In genomic region chr2:53828331-53828730, GRCh38 we compare ENCODE assay signal across 19 cellular contexts. TPM values are rescaled to one million over a fixed set of nuclear protein-coding genes. Genes with fewer than 3 reads are reported as not detected.
DNase-seq lines count a peak whose midpoint lies in the region; ATAC-seq, FAIRE-seq and TF ChIP-seq lines count a peak whose summit lies in the region.
"Had no signal": no experiment of that assay in that cellular context is flagged by ENCODE, and none has a peak within 500 bp of the region (broad histone marks: within the 10 kb centered on the region; RNA-seq: fewer than 3 reads in every experiment).

No MANE protein-coding gene starts in this region.

- no peaks in the 10 kb centered on the region for H3K79me2 ChIP-seq in HepG2 (ENCODE audit: insufficient read depth, low read length)

- H3K9me3 ChIP-seq in breast epithelium = no peaks in the 10 kb centered on the region
- H3K9me3 ChIP-seq in HepG2 (ENCODE audit: low read length) = no peaks in the 10 kb centered on the region
- H3K9me3 ChIP-seq in gastrocnemius medialis = no peaks in the 10 kb centered on the region

- H3K4me1 ChIP-seq in breast epithelium = peaks cover 5% of the 10 kb centered on the region in 2 donors
- H3K4me1 ChIP-seq in HepG2 (ENCODE audit: insufficient read depth, low read length) = peaks cover 53% of the 10 kb centered on the region
- H3K4me1 ChIP-seq in gastrocnemius medialis = peaks cover 16 to 23% of the 10 kb centered on the region in 2 donors

- H3K9me3 Mint-ChIP-seq in MCF 10A (ENCODE audit: unreplicated experiment) = no peaks in the 10 kb centered on the region
- H3K9me3 Mint-ChIP-seq in brain = peaks cover 0 to 2% (median 0%) of the 10 kb centered on the region in 5 experiments
- no peaks in the 10 kb centered on the region for H3K9me3 Mint-ChIP-seq in activated T-helper 2 cell treated with anti-CD3 and anti-CD28 coated beads, Interferon-gamma antibody, Interleukin-2, Interleukin-4, amounts not matched to agents 10 μg/mL and 5 μg/mL and 100 μg/mL, durations not matched to agents 14 hours and 24 hours and 36 hours
- H3K9me3 Mint-ChIP-seq: GM23338 had no signal

- no peak overlapping the region for H3K9ac ChIP-seq in HepG2 (ENCODE audit: insufficient read depth, low read depth, low read length)

- no peak for TF ChIP-seq RAD21 in HepG2 (CRISPR knock-in tag; IDR thresholded peaks at IDR 0.05)

- H3K27ac ChIP-seq in breast epithelium (peak overlapping the region; percentile 85), HepG2 (ENCODE audit: extremely low read length, insufficient read depth, low read length) (peak overlapping the region; percentile 93), gastrocnemius medialis (peak overlapping the region; percentile 45 to 76 (median 68))
- H3K27ac ChIP-seq: 22Rv1 had no signal

- H3K36me3 Mint-ChIP-seq in MCF 10A (ENCODE audit: insufficient read depth, unreplicated experiment) (peaks cover 8% of the 10 kb centered on the region), brain (peaks cover 26% of the 10 kb centered on the region)
- peaks cover 7% of the 10 kb centered on the region for H3K36me3 Mint-ChIP-seq in activated T-helper 2 cell treated with anti-CD3 and anti-CD28 coated beads, Interferon-gamma antibody, Interleukin-2, Interleukin-4, amounts not matched to agents 10 μg/mL and 5 μg/mL and 100 μg/mL, durations not matched to agents 14 hours and 24 hours and 36 hours (ENCODE audit: low read depth)

- no peak overlapping the region for H3K27ac Mint-ChIP-seq in MCF 10A (ENCODE audit: low read depth, unreplicated experiment)
- H3K27ac Mint-ChIP-seq in brain = peak overlapping the region in 3 of 5 experiments; percentile 64 to 94 (median 87)
- H3K27ac Mint-ChIP-seq in activated T-helper 2 cell treated with anti-CD3 and anti-CD28 coated beads, Interferon-gamma antibody, Interleukin-2, Interleukin-4, amounts not matched to agents 10 μg/mL and 5 μg/mL and 100 μg/mL, durations not matched to agents 14 hours and 24 hours and 36 hours = no peak overlapping the region
- H3K27ac Mint-ChIP-seq: CD14-positive monocyte; CD8-positive, alpha-beta T cell had no signal

- no peak for TF ChIP-seq EP300 in HepG2 (IDR thresholded peaks at IDR 0.05; ENCODE audit: low read depth in 2 of 2, low read length in 2 of 2)
- no peak for TF ChIP-seq EP300 in HepG2 (CRISPR knock-in tag; IDR thresholded peaks at IDR 0.05; ENCODE audit: borderline replicate concordance)

- TF ChIP-seq CTCF in breast epithelium (IDR thresholded peaks at IDR 0.05) = no peak
- no peak for TF ChIP-seq CTCF in MCF 10A (IDR thresholded peaks at IDR 0.05; ENCODE audit: unreplicated experiment)
- TF ChIP-seq CTCF in brain (conservative IDR thresholded peaks at IDR 0.05) = no peak
- TF ChIP-seq CTCF in HepG2 (CRISPR knock-in tag; IDR thresholded peaks at IDR 0.05) = no peak
- TF ChIP-seq CTCF in gastrocnemius medialis (IDR thresholded peaks at IDR 0.05 in 4 of 5, conservative IDR thresholded peaks at IDR 0.05 in 1 of 5) = no peak

- BruUV-seq in MCF 10A (replicated peaks; lab: Mats Ljungman, UMichigan) (no TSS peak), HepG2 (replicated peaks; lab: Mats Ljungman, UMichigan) (no TSS peak)

- CTCF ChIA-PET in MCF 10A (lab: Yijun Ruan, JAX) = interaction anchor here (0.5 to 0.7 kb wide), 2 partner anchors 15 to 232 kb away, joined by 3 read pairs; no protein-coding TSS in a partner anchor
- CTCF ChIA-PET in HepG2 (lab: Yijun Ruan, JAX; ENCODE audit: low intra/inter-chr PET ratio, low total read pairs) = no interaction called here

- in situ Hi-C loops in HepG2 (cut with HindIII; ENCODE audit: extremely low pct_ligation_motif_present, low pct_unique_long_range_greater_than_20kb) = no loop called here
- in situ Hi-C loops in gastrocnemius medialis (cut with MboI; ENCODE audit: low sequenced_read_pairs in 4 of 4) = no loop called here

- 94% methylated on average over 4 of the region's 4 CpGs for WGBS in HepG2 (ENCODE audit: low lambda C conversion rate)

- FAIRE-seq in HepG2 (lab: Jason Lieb, UNC) = no peak
- FAIRE-seq: D721Med, G401.6, GM12891 had no signal

- DNase-seq in breast epithelium (ENCODE audit: low spot score in 2 of 2) (no peak), MCF 10A (ENCODE audit: unreplicated experiment) (no peak), HepG2 (ENCODE audit: low spot score) (no peak), gastrocnemius medialis (no peak), NCI-H748 treated with DMSO at 0.1 percent for 48 hours (lab: John Stamatoyannopoulos, UW) (no peak)
- no peak for DNase-seq in activated T-helper 2 cell treated with anti-CD3 and anti-CD28 coated beads, Interferon-gamma antibody, Interleukin-2, Interleukin-4, amounts not matched to agents 10 μg/mL and 5 μg/mL and 100 μg/mL, durations not matched to agents 14 hours and 24 hours and 36 hours (ENCODE audit: low spot score)
- DNase-seq: CD8-positive, alpha-beta T cell; COR-L47; DMS153; DMS79 treated with DMSO at 0.1 percent for 48 hours; EL had no signal

- TF ChIP-seq POLR2A in breast epithelium (IDR thresholded peaks at IDR 0.05) = no peak
- no peak for TF ChIP-seq POLR2A in HepG2 (IDR thresholded peaks at IDR 0.05; ENCODE audit: insufficient read depth in 1 of 2, low read depth in 2 of 2, low read length in 2 of 2)
- TF ChIP-seq POLR2A in gastrocnemius medialis (IDR thresholded peaks at IDR 0.05) = no peak

- no peak for ATAC-seq in HepG2
- ATAC-seq in gastrocnemius medialis = no peak
- ATAC-seq in GM18868 (IDR thresholded peaks at IDR 0.05; ENCODE audit: unreplicated experiment) = no peak
- ATAC-seq: CD8-positive, alpha-beta T cell had no signal

- POLR2A ChIA-PET in MCF 10A (lab: Yijun Ruan, JAX) (interaction anchor here (1.8 kb wide), 1 partner anchor 141 kb away, joined by 3 read pairs; no protein-coding TSS in a partner anchor), HepG2 (lab: Yijun Ruan, JAX) (no interaction called here)

- H3K4me3 ChIP-seq in breast epithelium (no peak overlapping the region), HepG2 (replicated peaks in 1 of 3; ENCODE audit: insufficient read depth in 1 of 3, low read depth in 2 of 3, low read length in 3 of 3) (no peak overlapping the region), gastrocnemius medialis (no peak overlapping the region)
- H3K4me3 ChIP-seq: GM23338 had no signal

- H3K27me3 Mint-ChIP-seq in MCF 10A (ENCODE audit: insufficient read depth, unreplicated experiment) = no peaks in the 10 kb centered on the region
- no peaks in the 10 kb centered on the region for H3K27me3 Mint-ChIP-seq in brain
- no peaks in the 10 kb centered on the region for H3K27me3 Mint-ChIP-seq in activated T-helper 2 cell treated with anti-CD3 and anti-CD28 coated beads, Interferon-gamma antibody, Interleukin-2, Interleukin-4, amounts not matched to agents 10 μg/mL and 5 μg/mL and 100 μg/mL, durations not matched to agents 14 hours and 24 hours and 36 hours (ENCODE audit: low read depth)

- H3K27me3 ChIP-seq in breast epithelium = no peaks in the 10 kb centered on the region
- H3K27me3 ChIP-seq in HepG2 (ENCODE audit: control insufficient read depth in 1 of 2, insufficient read depth in 2 of 2, low read length in 2 of 2) = no peaks in the 10 kb centered on the region
- H3K27me3 ChIP-seq in gastrocnemius medialis = no peaks in the 10 kb centered on the region

- intact Hi-C loops in breast epithelium (cut with DNase I; ENCODE audit: low total_unique reads) = no loop called here
- intact Hi-C loops in MCF 10A (cut with micrococcal nuclease) = no loop called here
- intact Hi-C loops in HepG2 (cut with micrococcal nuclease; ENCODE audit: unreplicated experiment) = no loop called here
- intact Hi-C loops in gastrocnemius medialis (cut with DNase I; ENCODE audit: low total_unique reads) = no loop called here
- intact Hi-C loops in activated T-helper 2 cell treated with anti-CD3 and anti-CD28 coated beads, Interferon-gamma antibody, Interleukin-2, Interleukin-4, amounts not matched to agents 10 μg/mL and 5 μg/mL and 100 μg/mL, durations not matched to agents 14 hours and 24 hours and 36 hours (cut with micrococcal nuclease) = no loop called here

- H3K4me1 Mint-ChIP-seq in MCF 10A (ENCODE audit: insufficient read depth, unreplicated experiment) (peaks cover 11% of the 10 kb centered on the region), brain (peaks cover 42% of the 10 kb centered on the region)
- no peaks in the 10 kb centered on the region for H3K4me1 Mint-ChIP-seq in activated T-helper 2 cell treated with anti-CD3 and anti-CD28 coated beads, Interferon-gamma antibody, Interleukin-2, Interleukin-4, amounts not matched to agents 10 μg/mL and 5 μg/mL and 100 μg/mL, durations not matched to agents 14 hours and 24 hours and 36 hours (ENCODE audit: low read depth)
- H3K4me1 Mint-ChIP-seq: CD14-positive monocyte had no signal

- H3K36me3 ChIP-seq in breast epithelium = no peaks in the 10 kb centered on the region
- no peaks in the 10 kb centered on the region for H3K36me3 ChIP-seq in HepG2 (replicated peaks in 1 of 2; ENCODE audit: control insufficient read depth in 1 of 2, insufficient read depth in 2 of 2, low read length in 2 of 2)
- H3K36me3 ChIP-seq in gastrocnemius medialis = no peaks in the 10 kb centered on the region

- H2AFZ ChIP-seq in HepG2 (ENCODE audit: low read length) = no peak overlapping the region
- H2AFZ ChIP-seq: GM23338 had no signal

- H3K4me3 Mint-ChIP-seq in MCF 10A (ENCODE audit: unreplicated experiment) = no peak overlapping the region
- no peak overlapping the region for H3K4me3 Mint-ChIP-seq in brain
- no peak overlapping the region for H3K4me3 Mint-ChIP-seq in activated T-helper 2 cell treated with anti-CD3 and anti-CD28 coated beads, Interferon-gamma antibody, Interleukin-2, Interleukin-4, amounts not matched to agents 10 μg/mL and 5 μg/mL and 100 μg/mL, durations not matched to agents 14 hours and 24 hours and 36 hours (ENCODE audit: low read depth)
- H3K4me3 Mint-ChIP-seq: CD14-positive monocyte; CD8-positive, alpha-beta T cell had no signal

- no peaks in the 10 kb centered on the region for H4K20me1 ChIP-seq in HepG2 (ENCODE audit: insufficient read depth, low read length)

- H3K4me2 ChIP-seq in HepG2 (ENCODE audit: low read depth, low read length) = no peak overlapping the region

RNA-seq across cellular contexts. Expression of gene GPR75, which starts 31.4 kb away (rescaled TPM):
- total RNA-seq in breast epithelium = 10 to 100 TPM in 1 of 3 donors, 1 to 10 TPM in 2; 3.2 to 11.3 (median 4.9) TPM
- total RNA-seq in MCF 10A (2022) = 4.0 and 5.2 TPM in 2 replicates
- 2.2 TPM for polyA plus RNA-seq in brain (ENCODE audit: insufficient read depth, low read depth, low replicate concordance)
- total RNA-seq in HepG2 (2016; rRNA removed; fragmentation: Illumina TruSeq; extraction: Trizol) = 2.4 and 3.3 TPM in 2 replicates
- 0.26 and 0.30 TPM in 2 replicates for total RNA-seq in HepG2 (2016; cell fraction: cytosol; rRNA removed; fragmentation: Illumina TruSeq; extraction: Trizol; ENCODE audit: low read depth)
- total RNA-seq in HepG2 (2016; cell fraction: insoluble cytoplasmic fraction; rRNA removed; fragmentation: Illumina TruSeq; extraction: Trizol) = 2.3 and 3.9 TPM in 2 replicates
- total RNA-seq in HepG2 (2016; cell fraction: membrane; rRNA removed; fragmentation: Illumina TruSeq; extraction: Trizol) = 0.90 TPM in 2 replicates
- 7.8 and 8.3 TPM in 2 replicates for total RNA-seq in HepG2 (2016; cell fraction: nucleus; rRNA removed; fragmentation: Illumina TruSeq; extraction: Trizol)
- polyA plus RNA-seq in HepG2 (2011; rRNA removed) = 3.9 and 4.1 TPM in 2 replicates
- 1.8 and 1.9 TPM in 2 replicates for polyA plus RNA-seq in HepG2 (2011; cell fraction: cytosol; rRNA removed)
- 9.3 and 9.9 TPM in 2 replicates for polyA plus RNA-seq in HepG2 (2011; cell fraction: nucleus; rRNA removed)
- 1.5 and 2.0 TPM in 2 replicates for polyA plus RNA-seq in HepG2 (2012)
- 0.18 and 0.23 TPM in 2 replicates for polyA plus RNA-seq in HepG2 (2016; cell fraction: cytosol; fragmentation: Illumina TruSeq; extraction: Trizol; ENCODE audit: low read depth)
- polyA plus RNA-seq in HepG2 (2016; cell fraction: insoluble cytoplasmic fraction; fragmentation: Illumina TruSeq; extraction: Trizol; ENCODE audit: low read depth) = 1.1 and 1.3 TPM in 2 replicates
- polyA plus RNA-seq in HepG2 (2016; cell fraction: membrane; fragmentation: Illumina TruSeq; extraction: Trizol; ENCODE audit: low read depth) = 0.39 and 0.63 TPM in 2 replicates
- 10.6 and 15.2 TPM in 2 replicates for polyA plus RNA-seq in HepG2 (2016; cell fraction: nucleus; fragmentation: Illumina TruSeq; extraction: Trizol; ENCODE audit: insufficient read depth, low read depth)
- polyA minus RNA-seq in HepG2 (2011; rRNA and poly(A)+ RNA removed; ENCODE audit: low replicate concordance) = 13.0 and 16.6 TPM in 2 replicates
- 0.69 and 1.2 TPM in 2 replicates for polyA minus RNA-seq in HepG2 (2011; cell fraction: cytosol; rRNA and poly(A)+ RNA removed)
- 19.1 and 22.1 TPM in 2 replicates for polyA minus RNA-seq in HepG2 (2011; cell fraction: nucleus; rRNA and poly(A)+ RNA removed)
- 10 to 100 TPM in 1 of 4 donors, 1 to 10 TPM in 2, under 1 TPM in 1; 0.80 to 19.6 (median 1.3) TPM for total RNA-seq in gastrocnemius medialis
- 2.4 TPM in 2 replicates for total RNA-seq in activated T-helper 2 cell treated with anti-CD3 and anti-CD28 coated beads, Interferon-gamma antibody, Interleukin-2, Interleukin-4, amounts not matched to agents 10 μg/mL and 5 μg/mL and 100 μg/mL, durations not matched to agents 14 hours and 24 hours and 36 hours
- polyA plus RNA-seq: CD14-positive monocyte had no signal

RNA-seq across cellular contexts. Expression of gene ERLEC1, which starts 41.5 kb away (rescaled TPM):
- total RNA-seq in breast epithelium (100 to 1,000 TPM in 1 of 3 donors, 10 to 100 TPM in 2; 82.9 to 114 (median 87.1) TPM), MCF 10A (2022) (51.4 and 68.1 TPM in 2 replicates), HepG2 (2016; rRNA removed; fragmentation: Illumina TruSeq; extraction: Trizol) (66.7 and 88.4 TPM in 2 replicates), gastrocnemius medialis (10 to 100 TPM; 26.7 to 53.6 (median 28.9) TPM)
- polyA plus RNA-seq in brain (ENCODE audit: insufficient read depth, low read depth, low replicate concordance) (16.8 TPM), HepG2 (2011; rRNA removed) (58.1 and 87.3 TPM in 2 replicates)
- 41.6 and 47.7 TPM in 2 replicates for total RNA-seq in HepG2 (2016; cell fraction: cytosol; rRNA removed; fragmentation: Illumina TruSeq; extraction: Trizol; ENCODE audit: low read depth)
- total RNA-seq in HepG2 (2016; cell fraction: insoluble cytoplasmic fraction; rRNA removed; fragmentation: Illumina TruSeq; extraction: Trizol) = 65.1 and 91.1 TPM in 2 replicates
- 112 and 119 TPM in 2 replicates for total RNA-seq in HepG2 (2016; cell fraction: membrane; rRNA removed; fragmentation: Illumina TruSeq; extraction: Trizol)
- 68.6 and 77.0 TPM in 2 replicates for total RNA-seq in HepG2 (2016; cell fraction: nucleus; rRNA removed; fragmentation: Illumina TruSeq; extraction: Trizol)
- polyA plus RNA-seq in HepG2 (2011; cell fraction: cytosol; rRNA removed) = 57.8 and 60.2 TPM in 2 replicates
- 28.1 and 29.3 TPM in 2 replicates for polyA plus RNA-seq in HepG2 (2011; cell fraction: nucleus; rRNA removed)
- polyA plus RNA-seq in HepG2 (2012) = 66.0 and 89.9 TPM in 2 replicates
- 50.1 and 55.2 TPM in 2 replicates for polyA plus RNA-seq in HepG2 (2016; cell fraction: cytosol; fragmentation: Illumina TruSeq; extraction: Trizol; ENCODE audit: low read depth)
- 64.2 and 67.3 TPM in 2 replicates for polyA plus RNA-seq in HepG2 (2016; cell fraction: insoluble cytoplasmic fraction; fragmentation: Illumina TruSeq; extraction: Trizol; ENCODE audit: low read depth)
- polyA plus RNA-seq in HepG2 (2016; cell fraction: membrane; fragmentation: Illumina TruSeq; extraction: Trizol; ENCODE audit: low read depth) = 86.7 and 93.1 TPM in 2 replicates
- 97.5 and 99.1 TPM in 2 replicates for polyA plus RNA-seq in HepG2 (2016; cell fraction: nucleus; fragmentation: Illumina TruSeq; extraction: Trizol; ENCODE audit: insufficient read depth, low read depth)
- 8.7 and 20.3 TPM in 2 replicates for polyA minus RNA-seq in HepG2 (2011; rRNA and poly(A)+ RNA removed; ENCODE audit: low replicate concordance)
- polyA minus RNA-seq in HepG2 (2011; cell fraction: cytosol; rRNA and poly(A)+ RNA removed) = 55.7 and 61.4 TPM in 2 replicates
- 43.9 and 44.5 TPM in 2 replicates for polyA minus RNA-seq in HepG2 (2011; cell fraction: nucleus; rRNA and poly(A)+ RNA removed)
- total RNA-seq in activated T-helper 2 cell treated with anti-CD3 and anti-CD28 coated beads, Interferon-gamma antibody, Interleukin-2, Interleukin-4, amounts not matched to agents 10 μg/mL and 5 μg/mL and 100 μg/mL, durations not matched to agents 14 hours and 24 hours and 36 hours = 36.0 and 36.2 TPM in 2 replicates

RNA-seq across cellular contexts. Expression of gene ASB3, which starts 41.6 kb away (rescaled TPM):
- total RNA-seq in breast epithelium = 10 to 100 TPM; 22.0 to 37.9 (median 22.7) TPM
- total RNA-seq in MCF 10A (2022) = 19.7 and 20.3 TPM in 2 replicates
- polyA plus RNA-seq in brain (ENCODE audit: insufficient read depth, low read depth, low replicate concordance) = 20.5 TPM
- total RNA-seq in HepG2 (2016; rRNA removed; fragmentation: Illumina TruSeq; extraction: Trizol) = 40.1 and 48.2 TPM in 2 replicates
- total RNA-seq in HepG2 (2016; cell fraction: cytosol; rRNA removed; fragmentation: Illumina TruSeq; extraction: Trizol; ENCODE audit: low read depth) = 18.6 and 20.9 TPM in 2 replicates
- 39.7 and 47.9 TPM in 2 replicates for total RNA-seq in HepG2 (2016; cell fraction: insoluble cytoplasmic fraction; rRNA removed; fragmentation: Illumina TruSeq; extraction: Trizol)
- total RNA-seq in HepG2 (2016; cell fraction: membrane; rRNA removed; fragmentation: Illumina TruSeq; extraction: Trizol) = 16.2 and 19.4 TPM in 2 replicates
- 50.6 and 51.0 TPM in 2 replicates for total RNA-seq in HepG2 (2016; cell fraction: nucleus; rRNA removed; fragmentation: Illumina TruSeq; extraction: Trizol)
- 29.8 and 41.8 TPM in 2 replicates for polyA plus RNA-seq in HepG2 (2011; rRNA removed)
- 18.7 and 24.1 TPM in 2 replicates for polyA plus RNA-seq in HepG2 (2011; cell fraction: cytosol; rRNA removed)
- polyA plus RNA-seq in HepG2 (2011; cell fraction: nucleus; rRNA removed) = 39.0 and 45.7 TPM in 2 replicates
- 17.3 and 25.5 TPM in 2 replicates for polyA plus RNA-seq in HepG2 (2012)
- polyA plus RNA-seq in HepG2 (2016; cell fraction: cytosol; fragmentation: Illumina TruSeq; extraction: Trizol; ENCODE audit: low read depth) = 2.6 and 3.1 TPM in 2 replicates
- 30.8 and 33.3 TPM in 2 replicates for polyA plus RNA-seq in HepG2 (2016; cell fraction: insoluble cytoplasmic fraction; fragmentation: Illumina TruSeq; extraction: Trizol; ENCODE audit: low read depth)
- polyA plus RNA-seq in HepG2 (2016; cell fraction: membrane; fragmentation: Illumina TruSeq; extraction: Trizol; ENCODE audit: low read depth) = 4.5 and 6.2 TPM in 2 replicates
- 31.5 and 34.2 TPM in 2 replicates for polyA plus RNA-seq in HepG2 (2016; cell fraction: nucleus; fragmentation: Illumina TruSeq; extraction: Trizol; ENCODE audit: insufficient read depth, low read depth)
- 29.9 and 45.1 TPM in 2 replicates for polyA minus RNA-seq in HepG2 (2011; rRNA and poly(A)+ RNA removed; ENCODE audit: low replicate concordance)
- 24.9 and 29.2 TPM in 2 replicates for polyA minus RNA-seq in HepG2 (2011; cell fraction: cytosol; rRNA and poly(A)+ RNA removed)
- 147 and 189 TPM in 2 replicates for polyA minus RNA-seq in HepG2 (2011; cell fraction: nucleus; rRNA and poly(A)+ RNA removed)
- 1 to 10 TPM; 5.0 to 7.6 (median 6.4) TPM for total RNA-seq in gastrocnemius medialis
- total RNA-seq in activated T-helper 2 cell treated with anti-CD3 and anti-CD28 coated beads, Interferon-gamma antibody, Interleukin-2, Interleukin-4, amounts not matched to agents 10 μg/mL and 5 μg/mL and 100 μg/mL, durations not matched to agents 14 hours and 24 hours and 36 hours = 24.3 and 26.4 TPM in 2 replicates

Comparison
In these comparisons a context has a peak if more than half of its experiments do, and no peak if none do; other contexts are left out.
1. H3K27ac Mint-ChIP-seq: peak in brain (3 of 5); none in MCF 10A (single experiment) and activated T-helper 2 cell treated with anti-CD3 and anti-CD28 coated beads, Interferon-gamma antibody, Interleukin-2, Interleukin-4, amounts not matched to agents 10 μg/mL and 5 μg/mL and 100 μg/mL, durations not matched to agents 14 hours and 24 hours and 36 hours (single experiment).
2. Peak in every context shown above with its lines, with median percentiles within 50 percentile points of each other: H3K27ac ChIP-seq.